ENCODE assay signal across 9 cellular contexts in the genomic region with DNA sequence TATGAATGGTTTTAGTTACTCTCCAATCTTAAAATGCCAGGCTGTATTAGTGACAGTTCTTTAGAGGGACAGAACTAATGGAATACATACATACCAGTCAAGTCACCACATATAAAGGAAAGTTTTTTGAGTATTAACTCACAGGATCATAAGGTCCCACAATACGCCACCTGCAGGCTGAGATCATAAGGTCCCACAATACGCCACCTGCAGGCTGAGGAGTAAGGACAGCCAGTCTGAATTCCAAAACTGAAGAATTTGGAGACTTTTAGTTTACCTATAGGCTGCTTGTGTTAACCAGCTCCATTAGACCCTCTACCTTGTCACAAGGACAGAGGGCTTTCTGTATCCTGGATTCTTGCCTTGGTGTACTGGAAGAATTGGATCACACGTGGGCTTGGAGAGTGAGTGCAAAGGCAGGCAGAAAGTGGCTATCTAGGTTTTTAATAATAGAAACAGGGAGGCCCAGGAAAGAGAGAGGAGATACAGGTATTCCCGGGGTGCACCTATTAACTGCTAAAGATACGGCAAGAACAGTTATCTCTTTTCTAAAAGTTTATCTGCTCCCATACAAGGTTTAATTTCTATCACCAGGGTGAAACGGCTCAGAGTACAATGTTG.
A peak's percentile ranks its signal among the peaks of the same experiment; 100 is the strongest.
DNase-seq lines count a peak whose midpoint lies in the region; ATAC-seq, FAIRE-seq and TF ChIP-seq lines count a peak whose summit lies in the region.
"Had no signal": no experiment of that assay in that cellular context is flagged by ENCODE, and none has a peak within 500 bp of the region (broad histone marks: within the 10 kb centered on the region; RNA-seq: fewer than 3 reads in every experiment).

No MANE protein-coding gene starts in this region.

- no peaks in the 10 kb centered on the region for H3K23me2 ChIP-seq in H1 (ENCODE audit: low read depth, low read length)

- POLR2A ChIA-PET in H1 (lab: Charles Lee; ENCODE audit: partially characterized antibody), result no interaction called here

- no peaks in the 10 kb centered on the region for H3K9me3 Mint-ChIP-seq in activated CD4-positive, alpha-beta T cell treated with anti-CD3 and anti-CD28 coated beads, Interleukin-2, amount 10 ng/mL, durations not matched to agents 24 days and 14 days
- H3K9me3 Mint-ChIP-seq: activated naive CD4-positive, alpha-beta T cell treated with anti-CD3 and anti-CD28 coated beads, Interleukin-2, amount 50 U/mL, for 72 hours had no signal

- H3K4me2 ChIP-seq in H1 (ENCODE audit: insufficient read depth in 1 of 2, low read depth in 2 of 2, low read length in 2 of 2), result no peak overlapping the region

- CTCF ChIA-PET in H1 (lab: Charles Lee; ENCODE audit: partially characterized antibody), result interaction anchor here (0.6 to 5.5 kb wide), 15 partner anchors 8 to 132 kb away, joined by 3 to 63 read pairs (median 4); no protein-coding TSS in a partner anchor

- no peaks in the 10 kb centered on the region for H3K27me3 Mint-ChIP-seq in activated CD4-positive, alpha-beta T cell treated with anti-CD3 and anti-CD28 coated beads, Interleukin-2, amount 10 ng/mL, durations not matched to agents 24 days and 14 days

- no peak overlapping the region for H2BK15ac ChIP-seq in H1 (ENCODE audit: low read length)

- H4K20me1 ChIP-seq in H1 (replicated peaks in 1 of 2; ENCODE audit: control insufficient read depth in 1 of 2, insufficient read depth in 2 of 2, low read length in 2 of 2), result no peaks in the 10 kb centered on the region

- intact Hi-C loops in activated CD4-positive, alpha-beta T cell treated with anti-CD3 and anti-CD28 coated beads, Interleukin-2, amount 10 ng/mL, durations not matched to agents 24 days and 14 days (cut with micrococcal nuclease), result no loop called here
- intact Hi-C loops in upper lobe of right lung (cut with DNase I) (no loop called here), sigmoid colon (cut with DNase I) (no loop called here)

- H3K4me3 ChIP-seq in NB4 (ENCODE audit: low read depth, low read length) (no peak overlapping the region), H1 (ENCODE audit: extremely low read depth in 1 of 4, insufficient read depth in 2 of 4, low read depth in 3 of 4, low read length in 4 of 4) (no peak overlapping the region), upper lobe of right lung (no peak overlapping the region), H7 (ENCODE audit: insufficient read depth, low read depth, low read length) (no peak overlapping the region), sigmoid colon (no peak overlapping the region)

- H2AFZ ChIP-seq in H1 (ENCODE audit: low read length), result no peak overlapping the region

- H3K56ac ChIP-seq in H1 (replicated peaks; ENCODE audit: insufficient read length, low read depth, low read length), result no peak overlapping the region

- no peak overlapping the region for H3K23ac ChIP-seq in H1 (ENCODE audit: insufficient read length)

- no peak overlapping the region for H3K4me3 Mint-ChIP-seq in activated CD4-positive, alpha-beta T cell treated with anti-CD3 and anti-CD28 coated beads, Interleukin-2, amount 10 ng/mL, durations not matched to agents 24 days and 14 days

- no peak overlapping the region for H2BK12ac ChIP-seq in H1 (ENCODE audit: low read depth, low read length)

- H3K4me1 Mint-ChIP-seq in activated CD4-positive, alpha-beta T cell treated with anti-CD3 and anti-CD28 coated beads, Interleukin-2, amount 10 ng/mL, durations not matched to agents 24 days and 14 days, result no peaks in the 10 kb centered on the region

- no peak overlapping the region for H2BK5ac ChIP-seq in H1 (ENCODE audit: low read depth, low read length)

- FAIRE-seq in H1 (lab: Jason Lieb, UNC), result peak; percentile 92

- peak; percentile 99 for TF ChIP-seq CTCF in NB4 (IDR thresholded peaks at IDR 0.05; ENCODE audit: low read depth, low read length)
- TF ChIP-seq CTCF in H1 (IDR thresholded peaks at IDR 0.05; ENCODE audit: control extremely low read depth in 1 of 3, insufficient read depth in 1 of 3, low read depth in 1 of 3, low read length in 3 of 3), result peak; percentile 69 to 100 (median 94)
- peak; percentile 35 for TF ChIP-seq CTCF in upper lobe of right lung (IDR thresholded peaks at IDR 0.05)
- no peak for TF ChIP-seq CTCF in sigmoid colon (IDR thresholded peaks at IDR 0.05)

- H3K27me3 ChIP-seq in H1 (replicated peaks in 1 of 4; ENCODE audit: control insufficient read depth in 3 of 4, extremely low read depth in 1 of 4, insufficient read depth in 3 of 4, low read length in 3 of 4), result no peaks in the 10 kb centered on the region
- no peaks in the 10 kb centered on the region for H3K27me3 ChIP-seq in upper lobe of right lung
- no peaks in the 10 kb centered on the region for H3K27me3 ChIP-seq in H7 (ENCODE audit: control insufficient read depth, insufficient read depth, low read length)
- no peaks in the 10 kb centered on the region for H3K27me3 ChIP-seq in sigmoid colon

- no peaks in the 10 kb centered on the region for H3K79me1 ChIP-seq in H1 (ENCODE audit: low read depth, low read length)

- H4K91ac ChIP-seq in H1 (replicated peaks; ENCODE audit: insufficient read length, low read length), result no peak overlapping the region

- peak; percentile 61 for DNase-seq in activated CD4-positive, alpha-beta T cell treated with anti-CD3 and anti-CD28 coated beads, Interleukin-2, amount 10 ng/mL, durations not matched to agents 24 days and 14 days
- DNase-seq in activated CD4-positive, alpha-beta T cell treated with anti-CD3 and anti-CD28 coated beads, Interleukin-2, amount 50 U/mL, for 4 hours, result no peak
- DNase-seq in NB4 (ENCODE audit: low read depth) (peak; percentile 71), H1 (ENCODE audit: low read depth in 1 of 2, low spot score in 2 of 2) (peak; percentile 29 to 63), upper lobe of right lung (no peak), H7 (no peak), sigmoid colon (no peak)

- H3K27ac Mint-ChIP-seq in activated CD4-positive, alpha-beta T cell treated with anti-CD3 and anti-CD28 coated beads, Interleukin-2, amount 10 ng/mL, durations not matched to agents 24 days and 14 days, result no peak overlapping the region
- H3K27ac Mint-ChIP-seq: activated naive CD4-positive, alpha-beta T cell treated with anti-CD3 and anti-CD28 coated beads, Interleukin-2, amount 50 U/mL, for 72 hours had no signal

- ATAC-seq in HG02678 (IDR thresholded peaks at IDR 0.05; ENCODE audit: unreplicated experiment), result peak; percentile 81
- ATAC-seq in upper lobe of right lung, result peak; percentile 65
- ATAC-seq: activated naive CD4-positive, alpha-beta T cell treated with anti-CD3 and anti-CD28 coated beads, Interleukin-2, amount 50 U/mL, for 72 hours had no signal

- TF ChIP-seq POLR2A in NB4 (IDR thresholded peaks at IDR 0.05; ENCODE audit: extremely low read depth, insufficient read length), result no peak
- TF ChIP-seq POLR2A in H1 (IDR thresholded peaks at IDR 0.05; ENCODE audit: control extremely low read depth in 1 of 2, low read depth in 2 of 2, low read length in 2 of 2), result no peak
- TF ChIP-seq POLR2A in sigmoid colon (IDR thresholded peaks at IDR 0.05), result no peak

- no peaks in the 10 kb centered on the region for H3K36me3 Mint-ChIP-seq in activated CD4-positive, alpha-beta T cell treated with anti-CD3 and anti-CD28 coated beads, Interleukin-2, amount 10 ng/mL, durations not matched to agents 24 days and 14 days (ENCODE audit: low read depth)
- H3K36me3 Mint-ChIP-seq: activated naive CD4-positive, alpha-beta T cell treated with anti-CD3 and anti-CD28 coated beads, Interleukin-2, amount 50 U/mL, for 72 hours had no signal

- TF ChIP-seq EP300 in H1 (IDR thresholded peaks at IDR 0.05; ENCODE audit: borderline replicate concordance in 1 of 2, low read depth in 2 of 2, low read length in 2 of 2) (no peak), sigmoid colon (IDR thresholded peaks at IDR 0.05) (no peak)

- H2BK20ac ChIP-seq in H1 (ENCODE audit: low read length), result no peak overlapping the region

- H2BK120ac ChIP-seq in H1 (replicated peaks; ENCODE audit: low read depth, low read length), result no peak overlapping the region

- peak; percentile 70 to 78 for TF ChIP-seq RAD21 in H1 (IDR thresholded peaks at IDR 0.05 in 1 of 2, conservative IDR thresholded peaks at IDR 0.05 in 1 of 2; ENCODE audit: low read depth in 2 of 2, low read length in 2 of 2)

- H3K9me3 ChIP-seq in H1 (ENCODE audit: insufficient read depth in 2 of 2, low read depth in 1 of 2, low read length in 1 of 2) (no peaks in the 10 kb centered on the region), upper lobe of right lung (no peaks in the 10 kb centered on the region), sigmoid colon (no peaks in the 10 kb centered on the region)

- H3K4me1 ChIP-seq in H1 (replicated peaks in 1 of 4; ENCODE audit: control insufficient read depth in 3 of 4, insufficient read depth in 4 of 4, low read length in 3 of 4), result no peaks in the 10 kb centered on the region
- H3K4me1 ChIP-seq in upper lobe of right lung, result no peaks in the 10 kb centered on the region
- H3K4me1 ChIP-seq in sigmoid colon, result no peaks in the 10 kb centered on the region

- H3K4ac ChIP-seq in H1 (replicated peaks; ENCODE audit: insufficient read length, low read depth, low read length), result no peak overlapping the region

- H3K27ac ChIP-seq in H1 (ENCODE audit: low read depth, low read length) (no peak overlapping the region), upper lobe of right lung (no peak overlapping the region), sigmoid colon (no peak overlapping the region)

- H3K14ac ChIP-seq in H1 (ENCODE audit: insufficient read length), result no peak overlapping the region

- no peak overlapping the region for H3K9ac ChIP-seq in H1 (replicated peaks in 1 of 4; ENCODE audit: extremely low read depth in 1 of 4, low read depth in 3 of 4, low read length in 3 of 4)

- no peak overlapping the region for H4K8ac ChIP-seq in H1 (ENCODE audit: extremely low read depth, insufficient read depth, low read length)

- H2AK5ac ChIP-seq in H1 (ENCODE audit: low read depth, low read length), result no peak overlapping the region

- H3K79me2 ChIP-seq in H1 (ENCODE audit: control insufficient read depth in 1 of 2, insufficient read depth in 2 of 2, low read length in 2 of 2), result no peaks in the 10 kb centered on the region

- 62% methylated on average over 6 of the region's 6 CpGs; no CpG with 5 or more reads in 1 of the 2 experiments for WGBS in H1 (ENCODE audit: extremely low coverage in 1 of 2, insufficient coverage in 1 of 2, insufficient read length in 1 of 2, insufficient replicate concordance in 2 of 2, low coverage in 1 of 2, low lambda C conversion rate in 2 of 2, missing lambda C conversion rate in 1 of 2), 2 experiments
- WGBS in sigmoid colon, 2 donors, result 48 to 71% methylated on average over 6 of the region's 6 CpGs

- H3K18ac ChIP-seq in H1 (ENCODE audit: extremely low read depth, low read length), result no peak overlapping the region

- no peak overlapping the region for H4K5ac ChIP-seq in H1 (ENCODE audit: insufficient read length, low read depth, low read length)

- no peaks in the 10 kb centered on the region for H3K36me3 ChIP-seq in H1 (ENCODE audit: control insufficient read depth in 2 of 4, insufficient read depth in 4 of 4, low read length in 3 of 4)
- no peaks in the 10 kb centered on the region for H3K36me3 ChIP-seq in upper lobe of right lung
- no peaks in the 10 kb centered on the region for H3K36me3 ChIP-seq in H7 (replicated peaks; ENCODE audit: control insufficient read depth, insufficient read depth, low read length)
- H3K36me3 ChIP-seq in sigmoid colon, result no peaks in the 10 kb centered on the region

Comparison
In these comparisons a context has a peak if more than half of its experiments do, and no peak if none do; other contexts are left out.
1. DNase-seq: peak in activated CD4-positive, alpha-beta T cell treated with anti-CD3 and anti-CD28 coated beads, Interleukin-2, amount 10 ng/mL, durations not matched to agents 24 days and 14 days (single experiment), NB4 (single experiment) and H1 (2 of 2); none in activated CD4-positive, alpha-beta T cell treated with anti-CD3 and anti-CD28 coated beads, Interleukin-2, amount 50 U/mL, for 4 hours (0 of 2), upper lobe of right lung (single experiment), H7 (single experiment) and sigmoid colon (single experiment).
2. CTCF ChIP-seq: peak in NB4 (single experiment), H1 (3 of 3) and upper lobe of right lung (single experiment); none in sigmoid colon (0 of 4).